In genomic region chr21:44907225-44907965, GRCh38 we compare ENCODE assay signal across 15 cellular contexts. TPM values are rescaled to one million over a fixed set of nuclear protein-coding genes. Genes with fewer than 3 reads are reported as not detected.
A peak's percentile ranks its signal among the peaks of the same experiment; 100 is the strongest.
DNase-seq lines count a peak whose midpoint lies in the region; ATAC-seq, FAIRE-seq and TF ChIP-seq lines count a peak whose summit lies in the region.
"Had no signal": no experiment of that assay in that cellular context is flagged by ENCODE, and none has a peak within 500 bp of the region (broad histone marks: within the 10 kb centered on the region; RNA-seq: fewer than 3 reads in every experiment).

No MANE protein-coding gene starts in this region.

- ATAC-seq in HG02610 (IDR thresholded peaks at IDR 0.05; ENCODE audit: unreplicated experiment) (peak; percentile 21), HG02840 (IDR thresholded peaks at IDR 0.05; ENCODE audit: low FRiP score, unreplicated experiment) (no peak), GM18519 (IDR thresholded peaks at IDR 0.05; ENCODE audit: low FRiP score, unreplicated experiment) (no peak)

- H3K4me2 ChIP-seq in BLaER1 treated with 17β-estradiol and CSF1 and Interleukin-3, amounts not matched to agents 10 nM and 100 nM: peak overlapping the region; percentile 86 to 100 (median 97)

- H3K27me3 ChIP-seq in BLaER1 treated with 17β-estradiol and CSF1 and Interleukin-3, amounts not matched to agents 10 nM and 100 nM: no peaks in the 10 kb centered on the region
- no peaks in the 10 kb centered on the region for H3K27me3 ChIP-seq in neutrophil
- no peaks in the 10 kb centered on the region for H3K27me3 ChIP-seq in small intestine (ENCODE audit: control insufficient read depth in 2 of 2, insufficient read depth in 2 of 2, low read length in 2 of 2)

- H3K4me3 ChIP-seq in BLaER1 treated with 17β-estradiol and CSF1 and Interleukin-3, amounts not matched to agents 10 nM and 100 nM: peak overlapping the region in 9 of 10 experiments; percentile 3 to 56 (median 39); a peak in 17 of 20 replicates
- H3K4me3 ChIP-seq in coronary artery: peak overlapping the region; percentile 50
- H3K4me3 ChIP-seq in neutrophil (ENCODE audit: low read depth in 1 of 2, low read length in 1 of 2): peak overlapping the region; percentile 39 to 58
- no peak overlapping the region for H3K4me3 ChIP-seq in small intestine (ENCODE audit: low read depth in 1 of 2, low read length in 2 of 2)

- peaks cover 0 to 83% (median 47%) of the 10 kb centered on the region in 11 experiments; a peak in 17 of 22 replicates for H4K20me1 ChIP-seq in BLaER1 treated with 17β-estradiol and CSF1 and Interleukin-3, amounts not matched to agents 10 nM and 100 nM

- DNase-seq in coronary artery (ENCODE audit: low spot score) (no peak), small intestine (no peak), 8988T (no peak)
- DNase-seq: Caco-2; cortex of kidney; NCI-H1694; NCI-H524 treated with DMSO at 0.1 percent for 48 hours; RPMI8226; stimulated activated CD4-positive, alpha-beta T cell treated with anti-CD3 and anti-CD28 coated beads, Interleukin-4, amount 100 ng/mL, for 4 hours; T1000 had no signal

- H3K4me1 ChIP-seq in BLaER1 treated with 17β-estradiol and CSF1 and Interleukin-3, amounts not matched to agents 10 nM and 100 nM: peaks cover 71 to 99% (median 93%) of the 10 kb centered on the region in 10 experiments
- peaks cover 99% of the 10 kb centered on the region in 2 experiments for H3K4me1 ChIP-seq in neutrophil (ENCODE audit: control insufficient read depth in 1 of 2, insufficient read depth in 1 of 2, low read depth in 1 of 2, low read length in 1 of 2)
- peaks cover under 1 to 1% of the 10 kb centered on the region in 2 donors for H3K4me1 ChIP-seq in small intestine (ENCODE audit: control insufficient read depth in 2 of 2, insufficient read depth in 1 of 2, low read depth in 1 of 2, low read length in 1 of 2)
- H3K4me1 ChIP-seq: Caco-2 had no signal

- peaks cover 0 to 9% (median 0%) of the 10 kb centered on the region in 11 experiments; a peak in 8 of 22 replicates for H3K9me3 ChIP-seq in BLaER1 treated with 17β-estradiol and CSF1 and Interleukin-3, amounts not matched to agents 10 nM and 100 nM (replicated peaks in 1 of 11)
- H3K9me3 ChIP-seq in neutrophil: no peaks in the 10 kb centered on the region
- H3K9me3 ChIP-seq in small intestine (ENCODE audit: control insufficient read depth, low read depth): no peaks in the 10 kb centered on the region
- H3K9me3 ChIP-seq: Caco-2 had no signal

- H3K9ac ChIP-seq in BLaER1 treated with 17β-estradiol and CSF1 and Interleukin-3, amounts not matched to agents 10 nM and 100 nM: peak overlapping the region; percentile 66 to 81 (median 76)

- H3K36me3 ChIP-seq in BLaER1 treated with 17β-estradiol and CSF1 and Interleukin-3, amounts not matched to agents 10 nM and 100 nM: peaks cover 15 to 88% (median 72%) of the 10 kb centered on the region in 11 experiments
- H3K36me3 ChIP-seq in neutrophil (peaks cover 81% of the 10 kb centered on the region), small intestine (ENCODE audit: control insufficient read depth in 2 of 2, insufficient read depth in 2 of 2, low read length in 2 of 2) (no peaks in the 10 kb centered on the region)

- no peak for FAIRE-seq in small intestine (lab: Jason Lieb, UNC)

- peak overlapping the region; percentile 76 to 89 (median 84) for H3K27ac ChIP-seq in BLaER1 treated with 17β-estradiol and CSF1 and Interleukin-3, amounts not matched to agents 10 nM and 100 nM
- H3K27ac ChIP-seq in coronary artery (peak overlapping the region; percentile 28 to 46), neutrophil (peak overlapping the region; percentile 99), small intestine (ENCODE audit: low read depth in 1 of 2, low read length in 1 of 2) (no peak overlapping the region)

- WGBS in small intestine, 3 donors: 66 to 76% (median 75%) methylated on average over 16 of the region's 16 CpGs

- TF ChIP-seq CTCF in coronary artery (IDR thresholded peaks at IDR 0.05) (no peak), neutrophil (IDR thresholded peaks at IDR 0.05) (no peak)

RNA-seq across cellular contexts. Expression of gene ITGB2, which starts 13.3 kb away (rescaled TPM):
- polyA plus RNA-seq in small intestine: 10 to 100 TPM in 2 of 3 donors, 1 to 10 TPM in 1; 4.5 to 16.4 (median 15.4) TPM

RNA-seq across cellular contexts. Expression of gene SLX9, which starts 32.4 kb away (rescaled TPM):
- polyA plus RNA-seq in small intestine: 10 to 100 TPM; 10.7 to 31.5 (median 30.0) TPM

RNA-seq across cellular contexts. Expression of gene PTTG1IP, which starts 33.9 kb away (rescaled TPM):
- 100 to 1,000 TPM; 116 to 128 (median 128) TPM for polyA plus RNA-seq in small intestine

Comparison
In these comparisons a context has a peak if more than half of its experiments do, and no peak if none do; other contexts are left out.
1. H3K27ac ChIP-seq: peak in BLaER1 treated with 17β-estradiol and CSF1 and Interleukin-3, amounts not matched to agents 10 nM and 100 nM (11 of 11), coronary artery (2 of 2) and neutrophil (single experiment); none in small intestine (0 of 2).
2. H3K4me3 ChIP-seq: peak in BLaER1 treated with 17β-estradiol and CSF1 and Interleukin-3, amounts not matched to agents 10 nM and 100 nM (9 of 10), coronary artery (single experiment) and neutrophil (2 of 2); none in small intestine (0 of 2).